9 cellular contexts compared by ENCODE assay signal in the genomic region with DNA sequence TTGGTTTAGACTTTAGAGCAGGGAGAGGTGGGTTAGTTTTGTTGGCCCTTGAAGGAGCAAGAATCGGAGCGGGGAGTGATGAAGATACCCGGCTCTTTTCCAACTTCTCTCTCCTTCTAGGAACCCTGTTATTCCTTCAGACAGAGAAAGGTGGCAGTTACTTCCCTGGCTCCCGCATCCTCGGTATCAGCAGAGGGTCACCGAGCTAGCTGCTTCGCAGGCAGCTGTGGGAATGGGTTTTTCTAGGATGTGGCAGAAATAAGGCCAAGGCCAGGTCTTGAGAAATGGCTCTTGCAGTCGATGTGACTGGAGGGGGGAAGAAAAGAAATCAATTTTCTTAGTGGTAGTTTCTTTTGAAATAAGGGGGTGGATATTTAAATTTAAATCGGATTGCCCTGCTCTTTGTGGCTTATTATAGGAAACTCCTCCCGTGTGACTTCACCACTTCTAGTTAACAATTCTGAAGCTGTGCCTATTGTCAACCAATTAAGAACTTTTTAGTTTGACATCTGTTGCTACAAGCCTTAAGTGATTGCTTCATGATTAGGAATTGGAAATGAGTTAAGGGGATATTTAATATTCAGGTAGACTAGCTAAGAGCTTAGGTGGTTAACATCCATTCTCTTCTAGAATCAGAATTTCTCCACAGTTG. TPM values are rescaled to one million over a fixed set of nuclear protein-coding genes. Genes with fewer than 3 reads are reported as not detected.
DNase-seq lines count a peak whose midpoint lies in the region; ATAC-seq, FAIRE-seq and TF ChIP-seq lines count a peak whose summit lies in the region.
"Had no signal": no experiment of that assay in that cellular context is flagged by ENCODE, and none has a peak within 500 bp of the region (broad histone marks: within the 10 kb centered on the region; RNA-seq: fewer than 3 reads in every experiment).

No MANE protein-coding gene starts in this region.

- H4K8ac ChIP-seq in H1 (ENCODE audit: extremely low read depth, insufficient read depth, low read length), result no peak overlapping the region

- peak overlapping the region; percentile 72 to 98 for H3K4me2 ChIP-seq in H1 (ENCODE audit: insufficient read depth in 1 of 2, low read depth in 2 of 2, low read length in 2 of 2)
- H3K4me2 ChIP-seq in osteoblast (ENCODE audit: insufficient read depth, low read length), result peak overlapping the region; percentile 98

- H2BK120ac ChIP-seq in H1 (replicated peaks; ENCODE audit: low read depth, low read length), result no peak overlapping the region

- no peaks in the 10 kb centered on the region for H3K9me3 ChIP-seq in NT2/D1 (ENCODE audit: insufficient read depth, low read length)
- H3K9me3 ChIP-seq in H1 (ENCODE audit: insufficient read depth in 2 of 2, low read depth in 1 of 2, low read length in 1 of 2), result no peaks in the 10 kb centered on the region
- no peaks in the 10 kb centered on the region for H3K9me3 ChIP-seq in osteoblast (ENCODE audit: low read depth, low read length)

- H3K4me1 Mint-ChIP-seq in Calu3 (ENCODE audit: low read depth, unreplicated experiment), result peaks cover 6% of the 10 kb centered on the region

- TF ChIP-seq CTCF in Calu3 (IDR thresholded peaks at IDR 0.05; ENCODE audit: unreplicated experiment) (no peak), H1 (IDR thresholded peaks at IDR 0.05; ENCODE audit: control extremely low read depth in 1 of 3, insufficient read depth in 1 of 3, low read depth in 1 of 3, low read length in 3 of 3) (no peak), osteoblast (IDR thresholded peaks at IDR 0.05; ENCODE audit: extremely low read depth, low read depth, low read length) (no peak), omental fat pad (IDR thresholded peaks at IDR 0.05) (no peak)

- H3K36me3 ChIP-seq in NT2/D1 (ENCODE audit: insufficient read depth, insufficient read length, low read length), result peaks cover 35% of the 10 kb centered on the region
- H3K36me3 ChIP-seq in H1 (ENCODE audit: control insufficient read depth in 2 of 4, insufficient read depth in 4 of 4, low read length in 3 of 4), result peaks cover 0 to 14% (median 1%) of the 10 kb centered on the region in 4 experiments; a peak in 4 of 8 replicates
- peaks cover 12% of the 10 kb centered on the region for H3K36me3 ChIP-seq in osteoblast (ENCODE audit: insufficient read depth, low read length)

- H3K18ac ChIP-seq in H1 (ENCODE audit: extremely low read depth, low read length), result no peak overlapping the region

- no peak overlapping the region for H2BK12ac ChIP-seq in H1 (ENCODE audit: low read depth, low read length)

- no peak overlapping the region for H3K27ac Mint-ChIP-seq in Calu3 (ENCODE audit: unreplicated experiment)

- no peaks in the 10 kb centered on the region for H3K4me1 ChIP-seq in NT2/D1 (ENCODE audit: insufficient read depth, insufficient read length)
- H3K4me1 ChIP-seq in H1 (replicated peaks in 1 of 4; ENCODE audit: control insufficient read depth in 3 of 4, insufficient read depth in 4 of 4, low read length in 3 of 4), result peaks cover 0 to 7% (median 2%) of the 10 kb centered on the region in 4 experiments; a peak in 3 of 7 replicates
- H3K4me1 ChIP-seq in osteoblast (ENCODE audit: insufficient read depth, low read length), result peaks cover 15% of the 10 kb centered on the region

- intact Hi-C loops in Calu3 (cut with micrococcal nuclease; ENCODE audit: unreplicated experiment), result no loop called here

- ATAC-seq in omental fat pad (ENCODE audit: low FRiP score) (no peak), HG03139 (IDR thresholded peaks at IDR 0.05; ENCODE audit: unreplicated experiment) (no peak)

- H3K27ac ChIP-seq in H1 (ENCODE audit: low read depth, low read length) (no peak overlapping the region), osteoblast (ENCODE audit: low read depth, low read length) (peak overlapping the region; percentile 47)

- TF ChIP-seq RAD21 in H1 (IDR thresholded peaks at IDR 0.05 in 1 of 2, conservative IDR thresholded peaks at IDR 0.05 in 1 of 2; ENCODE audit: low read depth in 2 of 2, low read length in 2 of 2), result 0 out of 4 replicates have a peak, but pooled peaks of 1 of the 2 experiments have one; percentile 1

- no peak overlapping the region for H2BK20ac ChIP-seq in H1 (ENCODE audit: low read length)

- peaks cover 17% of the 10 kb centered on the region for H3K23me2 ChIP-seq in H1 (ENCODE audit: low read depth, low read length)

- BruUV-seq in Calu3 (replicated peaks; lab: Mats Ljungman, UMichigan), result TSS peak; percentile 42

- H2AFZ ChIP-seq in H1 (ENCODE audit: low read length) (no peak overlapping the region), osteoblast (ENCODE audit: low read length) (peak overlapping the region; percentile 83)

- peak overlapping the region; percentile 76 for H3K4me3 Mint-ChIP-seq in Calu3 (ENCODE audit: low read depth, unreplicated experiment)

- no peak for TF ChIP-seq EP300 in H1 (IDR thresholded peaks at IDR 0.05; ENCODE audit: borderline replicate concordance in 1 of 2, low read depth in 2 of 2, low read length in 2 of 2)

- H4K91ac ChIP-seq in H1 (replicated peaks; ENCODE audit: insufficient read length, low read length), result no peak overlapping the region

- H2BK5ac ChIP-seq in H1 (ENCODE audit: low read depth, low read length), result no peak overlapping the region

- no peak overlapping the region for H2AK5ac ChIP-seq in H1 (ENCODE audit: low read depth, low read length)

- H3K9ac ChIP-seq in NT2/D1 (ENCODE audit: insufficient read length, low read depth) (peak overlapping the region; percentile 72), H1 (replicated peaks in 1 of 4; ENCODE audit: extremely low read depth in 1 of 4, low read depth in 3 of 4, low read length in 3 of 4) (no peak overlapping the region)

- H4K5ac ChIP-seq in H1 (ENCODE audit: insufficient read length, low read depth, low read length), result no peak overlapping the region

- H3K27me3 ChIP-seq in NT2/D1 (ENCODE audit: insufficient read depth, insufficient read length), result peaks cover 11% of the 10 kb centered on the region
- peaks cover 0 to 3% (median 0%) of the 10 kb centered on the region in 4 experiments; a peak in 1 of 7 replicates for H3K27me3 ChIP-seq in H1 (replicated peaks in 1 of 4; ENCODE audit: control insufficient read depth in 3 of 4, extremely low read depth in 1 of 4, insufficient read depth in 3 of 4, low read length in 3 of 4)
- no peaks in the 10 kb centered on the region for H3K27me3 ChIP-seq in osteoblast (ENCODE audit: insufficient read depth, low read length)
- H3K27me3 ChIP-seq: foreskin keratinocyte had no signal

- no peak for TF ChIP-seq POLR2A in H1 (IDR thresholded peaks at IDR 0.05; ENCODE audit: control extremely low read depth in 1 of 2, low read depth in 2 of 2, low read length in 2 of 2)

- no peak overlapping the region for H3K23ac ChIP-seq in H1 (ENCODE audit: insufficient read length)

- POLR2A ChIA-PET in H1 (lab: Charles Lee; ENCODE audit: partially characterized antibody), result interaction anchor here (0.5 to 1.2 kb wide), 2 partner anchors 14 to 378 kb away, joined by 3 to 4 read pairs; no protein-coding TSS in a partner anchor

- H3K27me3 Mint-ChIP-seq in Calu3 (ENCODE audit: unreplicated experiment), result no peaks in the 10 kb centered on the region

- H3K9me3 Mint-ChIP-seq in Calu3 (ENCODE audit: low read depth, unreplicated experiment), result no peaks in the 10 kb centered on the region

- H3K4me3 ChIP-seq in NT2/D1 (ENCODE audit: insufficient read length, low read depth), result peak overlapping the region; percentile 79
- peak overlapping the region; percentile 80 to 93 (median 92) for H3K4me3 ChIP-seq in H1 (ENCODE audit: extremely low read depth in 1 of 4, insufficient read depth in 2 of 4, low read depth in 3 of 4, low read length in 4 of 4)
- peak overlapping the region; percentile 97 for H3K4me3 ChIP-seq in osteoblast (ENCODE audit: insufficient read depth, low read length)

- no peak overlapping the region for H2BK15ac ChIP-seq in H1 (ENCODE audit: low read length)

- peaks cover 11% of the 10 kb centered on the region in 2 experiments for H4K20me1 ChIP-seq in H1 (replicated peaks in 1 of 2; ENCODE audit: control insufficient read depth in 1 of 2, insufficient read depth in 2 of 2, low read length in 2 of 2)
- H4K20me1 ChIP-seq in osteoblast (ENCODE audit: insufficient read depth, low read length), result peaks cover 21% of the 10 kb centered on the region

- no peak overlapping the region for H3K56ac ChIP-seq in H1 (replicated peaks; ENCODE audit: insufficient read length, low read depth, low read length)

- no peak overlapping the region for H3K4ac ChIP-seq in H1 (replicated peaks; ENCODE audit: insufficient read length, low read depth, low read length)

- 12% methylated on average over 10 of the region's 10 CpGs; no CpG with 5 or more reads in 1 of the 2 experiments for WGBS in H1 (ENCODE audit: extremely low coverage in 1 of 2, insufficient coverage in 1 of 2, insufficient read length in 1 of 2, insufficient replicate concordance in 2 of 2, low coverage in 1 of 2, low lambda C conversion rate in 2 of 2, missing lambda C conversion rate in 1 of 2), 2 experiments

- CTCF ChIA-PET in Calu3 (lab: Charles Lee) (interaction anchor here (0.7 to 1.2 kb wide), 3 partner anchors 257 to 375 kb away, joined by 3 read pairs; a partner anchor contains a TSS), H1 (lab: Charles Lee; ENCODE audit: partially characterized antibody) (interaction anchor here (0.8 to 8.7 kb wide), 5 partner anchors 15 to 375 kb away, joined by 3 to 67 read pairs (median 6); no protein-coding TSS in a partner anchor)

- no peak for FAIRE-seq in H1 (lab: Jason Lieb, UNC)

- H3K36me3 Mint-ChIP-seq in Calu3 (ENCODE audit: insufficient read depth, unreplicated experiment), result peaks cover 30% of the 10 kb centered on the region

- H3K79me2 ChIP-seq in H1 (ENCODE audit: control insufficient read depth in 1 of 2, insufficient read depth in 2 of 2, low read length in 2 of 2), result peaks cover 0 to 19% of the 10 kb centered on the region in 2 experiments; a peak in 2 of 4 replicates
- peaks cover 53% of the 10 kb centered on the region for H3K79me2 ChIP-seq in osteoblast (ENCODE audit: insufficient read depth, low read length)

- no peak overlapping the region for H3K14ac ChIP-seq in H1 (ENCODE audit: insufficient read length)

- DNase-seq in Calu3 (no peak), NT2/D1 (ENCODE audit: low read depth, low spot score) (no peak), H1 (ENCODE audit: low read depth in 1 of 2, low spot score in 2 of 2) (no peak), osteoblast (ENCODE audit: insufficient read length, low spot score, missing footprints) (no peak), omental fat pad (ENCODE audit: low spot score) (no peak), NCI-H1436 treated with DMSO at 0.1 percent for 48 hours (lab: John Stamatoyannopoulos, UW) (no peak), NCI-H2029 treated with DMSO at 0.1 percent for 48 hours (lab: John Stamatoyannopoulos, UW) (no peak)

- H3K79me1 ChIP-seq in H1 (ENCODE audit: low read depth, low read length), result peaks cover 2% of the 10 kb centered on the region; the same call in 1 of the 2 replicates

RNA-seq across cellular contexts. Expression of a gene that starts 1.4 kb away (rescaled TPM):
- total RNA-seq in Calu3 (2022) (28.7 and 38.6 TPM in 2 replicates), osteoblast (32.2 and 36.5 TPM in 2 replicates), omental fat pad (10 to 100 TPM; 20.3 to 53.9 (median 31.2) TPM)
- 26.3 and 31.5 TPM in 2 replicates for total RNA-seq in H1 (2021; fragmentation: NEBNext Ultra II Directional; extraction: Animal tissue kit (Norgen Biotek cat#: 25700))
- polyA plus RNA-seq in H1 (2011; rRNA removed), result 8.3 and 12.2 TPM in 2 replicates
- 13.4 TPM for polyA plus RNA-seq in H1 (2011; cell fraction: cytosol; rRNA removed)
- 13.6 TPM for polyA plus RNA-seq in H1 (2011; cell fraction: nucleus; rRNA removed)
- polyA plus RNA-seq in H1 (2012, experiment 1 of 2), result 18.6 to 28.7 TPM (median 21.7 TPM) in 4 replicates
- polyA plus RNA-seq in H1 (2012, experiment 2 of 2), result 2.0 TPM
- 40.2 TPM for polyA plus RNA-seq in H1 (2013, experiment 1 of 2)
- polyA plus RNA-seq in H1 (2013, experiment 2 of 2), result 48.2 TPM
- polyA minus RNA-seq in H1 (2011; rRNA and poly(A)+ RNA removed), result 12.1 and 15.0 TPM in 2 replicates
- polyA minus RNA-seq in H1 (2011; cell fraction: cytosol; rRNA and poly(A)+ RNA removed), result 16.7 TPM
- 10.0 TPM for polyA minus RNA-seq in H1 (2011; cell fraction: nucleus; rRNA and poly(A)+ RNA removed)

RNA-seq across cellular contexts. Expression of a gene that starts 30.8 kb away (rescaled TPM):
- not detected in 2 replicates for total RNA-seq in Calu3 (2022)
- not detected in 2 replicates for total RNA-seq in H1 (2021; fragmentation: NEBNext Ultra II Directional; extraction: Animal tissue kit (Norgen Biotek cat#: 25700))
- polyA plus RNA-seq in H1 (2011; rRNA removed), result 0.06 TPM in 1 of 2 replicates, not detected in the other
- not detected for polyA plus RNA-seq in H1 (2011; cell fraction: cytosol; rRNA removed)
- polyA plus RNA-seq in H1 (2011; cell fraction: nucleus; rRNA removed), result not detected
- 0.09 to 0.59 TPM (median 0.40 TPM) in 3 of 4 replicates, not detected in the other for polyA plus RNA-seq in H1 (2012, experiment 1 of 2)
- polyA plus RNA-seq in H1 (2012, experiment 2 of 2), result 1.2 TPM
- polyA plus RNA-seq in H1 (2013, experiment 1 of 2), result not detected
- polyA plus RNA-seq in H1 (2013, experiment 2 of 2), result not detected
- not detected in 2 replicates for polyA minus RNA-seq in H1 (2011; rRNA and poly(A)+ RNA removed)
- polyA minus RNA-seq in H1 (2011; cell fraction: cytosol; rRNA and poly(A)+ RNA removed), result not detected
- polyA minus RNA-seq in H1 (2011; cell fraction: nucleus; rRNA and poly(A)+ RNA removed), result 0.40 TPM
- under 0.01 TPM in 1 of 2 replicates, not detected in the other for total RNA-seq in osteoblast
- 1 to 10 TPM in 1 of 4 donors, under 1 TPM in 1, not detected in 2; 0.25 to 1.7 TPM for total RNA-seq in omental fat pad
- total RNA-seq: foreskin keratinocyte had no signal
